ENCODE assay signal across 8 cellular contexts in the genomic region with DNA sequence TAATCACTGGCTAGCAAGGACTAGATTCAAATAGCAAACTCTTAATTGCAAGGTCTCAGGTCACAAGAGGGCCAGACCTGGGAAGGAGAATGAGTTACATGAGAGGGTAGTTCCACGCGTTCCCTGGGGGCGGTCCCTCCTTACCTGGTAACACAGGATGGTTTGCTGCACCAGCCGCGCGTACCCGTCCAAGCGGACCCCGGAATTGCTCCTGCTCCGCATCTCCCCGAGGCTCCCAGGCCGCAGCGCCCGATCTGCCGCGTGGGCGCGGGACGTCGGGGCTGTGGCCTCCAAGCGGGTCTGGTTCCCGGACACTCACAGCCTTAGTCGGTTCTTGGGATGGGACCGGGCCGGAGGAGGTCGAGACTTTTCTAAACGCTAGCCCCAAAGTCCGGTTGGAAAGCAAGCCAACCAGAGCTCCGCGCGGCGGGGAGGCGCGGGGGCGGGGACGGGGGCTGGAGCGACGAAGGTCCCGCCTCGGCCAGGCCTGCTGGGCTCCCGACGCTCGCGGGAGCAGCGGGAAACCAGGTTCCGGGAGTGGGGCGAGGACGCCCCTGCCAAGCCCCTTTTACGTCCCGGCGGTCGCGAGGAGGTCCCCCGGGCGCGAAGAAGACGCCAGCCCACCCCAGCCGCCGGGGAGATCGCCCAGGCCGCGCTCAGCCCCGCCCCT. TPM values are rescaled to one million over a fixed set of nuclear protein-coding genes. Genes with fewer than 3 reads are reported as not detected.
DNase-seq lines count a peak whose midpoint lies in the region; ATAC-seq and TF ChIP-seq lines count a peak whose summit lies in the region.

A gene with protein sequence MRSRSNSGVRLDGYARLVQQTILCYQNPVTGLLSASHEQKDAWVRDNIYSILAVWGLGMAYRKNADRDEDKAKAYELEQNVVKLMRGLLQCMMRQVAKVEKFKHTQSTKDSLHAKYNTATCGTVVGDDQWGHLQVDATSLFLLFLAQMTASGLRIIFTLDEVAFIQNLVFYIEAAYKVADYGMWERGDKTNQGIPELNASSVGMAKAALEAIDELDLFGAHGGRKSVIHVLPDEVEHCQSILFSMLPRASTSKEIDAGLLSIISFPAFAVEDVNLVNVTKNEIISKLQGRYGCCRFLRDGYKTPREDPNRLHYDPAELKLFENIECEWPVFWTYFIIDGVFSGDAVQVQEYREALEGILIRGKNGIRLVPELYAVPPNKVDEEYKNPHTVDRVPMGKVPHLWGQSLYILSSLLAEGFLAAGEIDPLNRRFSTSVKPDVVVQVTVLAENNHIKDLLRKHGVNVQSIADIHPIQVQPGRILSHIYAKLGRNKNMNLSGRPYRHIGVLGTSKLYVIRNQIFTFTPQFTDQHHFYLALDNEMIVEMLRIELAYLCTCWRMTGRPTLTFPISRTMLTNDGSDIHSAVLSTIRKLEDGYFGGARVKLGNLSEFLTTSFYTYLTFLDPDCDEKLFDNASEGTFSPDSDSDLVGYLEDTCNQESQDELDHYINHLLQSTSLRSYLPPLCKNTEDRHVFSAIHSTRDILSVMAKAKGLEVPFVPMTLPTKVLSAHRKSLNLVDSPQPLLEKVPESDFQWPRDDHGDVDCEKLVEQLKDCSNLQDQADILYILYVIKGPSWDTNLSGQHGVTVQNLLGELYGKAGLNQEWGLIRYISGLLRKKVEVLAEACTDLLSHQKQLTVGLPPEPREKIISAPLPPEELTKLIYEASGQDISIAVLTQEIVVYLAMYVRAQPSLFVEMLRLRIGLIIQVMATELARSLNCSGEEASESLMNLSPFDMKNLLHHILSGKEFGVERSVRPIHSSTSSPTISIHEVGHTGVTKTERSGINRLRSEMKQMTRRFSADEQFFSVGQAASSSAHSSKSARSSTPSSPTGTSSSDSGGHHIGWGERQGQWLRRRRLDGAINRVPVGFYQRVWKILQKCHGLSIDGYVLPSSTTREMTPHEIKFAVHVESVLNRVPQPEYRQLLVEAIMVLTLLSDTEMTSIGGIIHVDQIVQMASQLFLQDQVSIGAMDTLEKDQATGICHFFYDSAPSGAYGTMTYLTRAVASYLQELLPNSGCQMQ (minus strand): TSS at position 404 of the 670 bp plus-strand sequence. CDS start 182 bp downstream, at position 222.

- H3K27me3 ChIP-seq in layer of hippocampus (ENCODE audit: control insufficient read depth, insufficient read depth, low read length) = no peaks in the 10 kb centered on the region

- no TSS peak for BruUV-seq in Calu3 (replicated peaks; lab: Mats Ljungman, UMichigan)

- no peak for TF ChIP-seq CTCF in Calu3 (IDR thresholded peaks at IDR 0.05; ENCODE audit: unreplicated experiment)

- peaks cover 26% of the 10 kb centered on the region for H3K4me1 Mint-ChIP-seq in Calu3 (ENCODE audit: low read depth, unreplicated experiment)

- H3K27ac Mint-ChIP-seq in Calu3 (ENCODE audit: unreplicated experiment) = peak within 1 kb of the TSS; percentile 66

- no peaks in the 10 kb centered on the region for H3K27me3 Mint-ChIP-seq in Calu3 (ENCODE audit: unreplicated experiment)

- peak; percentile 51 for ATAC-seq in GM19455 (IDR thresholded peaks at IDR 0.05; ENCODE audit: unreplicated experiment)
- ATAC-seq in HG03558 (IDR thresholded peaks at IDR 0.05; ENCODE audit: extremely low read depth, unreplicated experiment) = peak; percentile 20

- intact Hi-C loops in Calu3 (cut with micrococcal nuclease; ENCODE audit: unreplicated experiment) = loop anchor here (10.0 kb wide), 1 partner anchor 589 kb away; no protein-coding TSS in a partner anchor

- peak within 1 kb of the TSS; percentile 71 for H3K27ac ChIP-seq in layer of hippocampus (ENCODE audit: low read depth, low read length)

- H3K36me3 Mint-ChIP-seq in Calu3 (ENCODE audit: insufficient read depth, unreplicated experiment) = peaks cover 23% of the 10 kb centered on the region

- DNase-seq in Calu3 (peak; percentile 74), T-helper 2 cell (peak; percentile 3 to 53 (median 25)), cerebellum (ENCODE audit: low spot score) (no peak), HPDE6-E6E7 (ENCODE audit: extremely low spot score) (no peak)
- DNase-seq in stimulated activated CD4-positive, alpha-beta T cell treated with anti-CD3 and anti-CD28 coated beads, Interleukin-1b, Interleukin-23, amount 100 ng/mL, for 4 hours (ENCODE audit: low read depth in 2 of 2) = peak; percentile 1 to 35

- peak within 1 kb of the TSS; percentile 76 for H3K4me3 Mint-ChIP-seq in Calu3 (ENCODE audit: low read depth, unreplicated experiment)

- CTCF ChIA-PET in Calu3 (lab: Charles Lee) = interaction anchor here (0.6 to 1.5 kb wide), 2 partner anchors 113 to 350 kb away, joined by 4 read pairs; no protein-coding TSS in a partner anchor

- H3K9me3 Mint-ChIP-seq in Calu3 (ENCODE audit: low read depth, unreplicated experiment) = no peaks in the 10 kb centered on the region

RNA-seq across cellular contexts. Expression of the gene that starts here (rescaled TPM):
- total RNA-seq in Calu3 (2022) (44.7 and 47.6 TPM in 2 replicates), cerebellum (15.6 TPM)

Comparison
In these comparisons a context has a peak if more than half of its experiments do, and no peak if none do; other contexts are left out.
1. DNase-seq: peak in Calu3 (single experiment), T-helper 2 cell (5 of 5) and stimulated activated CD4-positive, alpha-beta T cell treated with anti-CD3 and anti-CD28 coated beads, Interleukin-1b, Interleukin-23, amount 100 ng/mL, for 4 hours (2 of 2); none in cerebellum (single experiment) and HPDE6-E6E7 (single experiment).